Comparison of ENCODE assay signal across 11 cellular contexts in genomic region chr2:97718942-97719341, GRCh38. TPM values are rescaled to one million over a fixed set of nuclear protein-coding genes. Genes with fewer than 3 reads are reported as not detected.
DNase-seq lines count a peak whose midpoint lies in the region; ATAC-seq and TF ChIP-seq lines count a peak whose summit lies in the region.
"Had no signal": no experiment of that assay in that cellular context is flagged by ENCODE, and none has a peak within 500 bp of the region (broad histone marks: within the 10 kb centered on the region; RNA-seq: fewer than 3 reads in every experiment).

No MANE protein-coding gene starts in this region.

- no peaks in the 10 kb centered on the region for H3K9me3 ChIP-seq in neutrophil
- H3K9me3 ChIP-seq: breast epithelium, esophagus muscularis mucosa, SJSA1 had no signal

- peaks cover 4% of the 10 kb centered on the region for H3K27me3 ChIP-seq in neutrophil

- ATAC-seq in GM18502 (IDR thresholded peaks at IDR 0.05; ENCODE audit: poor library complexity, unreplicated experiment), result peak; percentile 18
- peak; percentile 18 for ATAC-seq in HG03175 (IDR thresholded peaks at IDR 0.05; ENCODE audit: unreplicated experiment)
- ATAC-seq in HG02588 (IDR thresholded peaks at IDR 0.05; ENCODE audit: unreplicated experiment), result no peak
- ATAC-seq in HG03521 (IDR thresholded peaks at IDR 0.05; ENCODE audit: unreplicated experiment), result no peak

- H3K36me3 ChIP-seq in neutrophil, result no peaks in the 10 kb centered on the region
- H3K36me3 ChIP-seq: breast epithelium, esophagus muscularis mucosa, SJSA1 had no signal

- H3K36me3 Mint-ChIP-seq in activated T-helper 1 cell treated with anti-CD3 and anti-CD28 coated beads, Interleukin-12 subunit alpha, Interleukin-12 subunit beta, Interleukin-2, Interleukin-4 antibody, amounts not matched to agents 30 ng/mL and 10 ng/mL and 1 ng/mL, durations not matched to agents 14 hours and 24 hours and 36 hours (ENCODE audit: low read depth), result peaks cover 66% of the 10 kb centered on the region

- DNase-seq in activated T-helper 1 cell treated with anti-CD3 and anti-CD28 coated beads, Interleukin-12 subunit alpha, Interleukin-12 subunit beta, Interleukin-2, Interleukin-4 antibody, amounts not matched to agents 30 ng/mL and 10 ng/mL and 1 ng/mL, durations not matched to agents 14 hours and 24 hours and 36 hours (ENCODE audit: low spot score), result no peak
- DNase-seq in NCI-H2227 treated with DMSO at 0.1 percent for 48 hours (lab: John Stamatoyannopoulos, UW), result no peak
- DNase-seq: NCI-H510A treated with DMSO at 0.1 percent for 48 hours had no signal

- peaks cover 66% of the 10 kb centered on the region for H3K4me1 Mint-ChIP-seq in activated T-helper 1 cell treated with anti-CD3 and anti-CD28 coated beads, Interleukin-12 subunit alpha, Interleukin-12 subunit beta, Interleukin-2, Interleukin-4 antibody, amounts not matched to agents 30 ng/mL and 10 ng/mL and 1 ng/mL, durations not matched to agents 14 hours and 24 hours and 36 hours (ENCODE audit: low read depth)

- TF ChIP-seq CTCF in neutrophil (IDR thresholded peaks at IDR 0.05), result no peak

- peak overlapping the region; percentile 93 for H3K27ac Mint-ChIP-seq in activated T-helper 1 cell treated with anti-CD3 and anti-CD28 coated beads, Interleukin-12 subunit alpha, Interleukin-12 subunit beta, Interleukin-2, Interleukin-4 antibody, amounts not matched to agents 30 ng/mL and 10 ng/mL and 1 ng/mL, durations not matched to agents 14 hours and 24 hours and 36 hours

- H3K27ac ChIP-seq in neutrophil, result peak overlapping the region; percentile 56
- H3K27ac ChIP-seq: breast epithelium, esophagus muscularis mucosa, SJSA1 had no signal

- peaks cover 19 to 22% of the 10 kb centered on the region in 2 experiments for H3K4me1 ChIP-seq in neutrophil (ENCODE audit: control insufficient read depth in 1 of 2, insufficient read depth in 1 of 2, low read depth in 1 of 2, low read length in 1 of 2)
- H3K4me1 ChIP-seq: breast epithelium, esophagus muscularis mucosa, SJSA1 had no signal

- no peaks in the 10 kb centered on the region for H3K27me3 Mint-ChIP-seq in activated T-helper 1 cell treated with anti-CD3 and anti-CD28 coated beads, Interleukin-12 subunit alpha, Interleukin-12 subunit beta, Interleukin-2, Interleukin-4 antibody, amounts not matched to agents 30 ng/mL and 10 ng/mL and 1 ng/mL, durations not matched to agents 14 hours and 24 hours and 36 hours (ENCODE audit: insufficient read depth)

- intact Hi-C loops in activated T-helper 1 cell treated with anti-CD3 and anti-CD28 coated beads, Interleukin-12 subunit alpha, Interleukin-12 subunit beta, Interleukin-2, Interleukin-4 antibody, amounts not matched to agents 30 ng/mL and 10 ng/mL and 1 ng/mL, durations not matched to agents 14 hours and 24 hours and 36 hours (cut with micrococcal nuclease), result loop anchor here (2.0 kb wide), 2 partner anchors 26 to 50 kb away; no protein-coding TSS in a partner anchor

- H3K9me3 Mint-ChIP-seq in activated T-helper 1 cell treated with anti-CD3 and anti-CD28 coated beads, Interleukin-12 subunit alpha, Interleukin-12 subunit beta, Interleukin-2, Interleukin-4 antibody, amounts not matched to agents 30 ng/mL and 10 ng/mL and 1 ng/mL, durations not matched to agents 14 hours and 24 hours and 36 hours, result no peaks in the 10 kb centered on the region

- peak overlapping the region; percentile 17 to 32 for H3K4me3 ChIP-seq in neutrophil (ENCODE audit: low read depth in 1 of 2, low read length in 1 of 2)
- H3K4me3 ChIP-seq: breast epithelium, esophagus muscularis mucosa, SJSA1 had no signal

- peak overlapping the region; percentile 94 for H3K4me3 Mint-ChIP-seq in activated T-helper 1 cell treated with anti-CD3 and anti-CD28 coated beads, Interleukin-12 subunit alpha, Interleukin-12 subunit beta, Interleukin-2, Interleukin-4 antibody, amounts not matched to agents 30 ng/mL and 10 ng/mL and 1 ng/mL, durations not matched to agents 14 hours and 24 hours and 36 hours

RNA-seq across cellular contexts. Expression of gene ZAP70, which starts 5.6 kb away (rescaled TPM):
- 302 and 313 TPM in 2 replicates for total RNA-seq in activated T-helper 1 cell treated with anti-CD3 and anti-CD28 coated beads, Interleukin-12 subunit alpha, Interleukin-12 subunit beta, Interleukin-2, Interleukin-4 antibody, amounts not matched to agents 30 ng/mL and 10 ng/mL and 1 ng/mL, durations not matched to agents 14 hours and 24 hours and 36 hours
- total RNA-seq: SJSA1 had no signal

RNA-seq across cellular contexts. Expression of gene C2orf92, which starts 49.4 kb away (rescaled TPM):
- 16.1 and 17.2 TPM in 2 replicates for total RNA-seq in activated T-helper 1 cell treated with anti-CD3 and anti-CD28 coated beads, Interleukin-12 subunit alpha, Interleukin-12 subunit beta, Interleukin-2, Interleukin-4 antibody, amounts not matched to agents 30 ng/mL and 10 ng/mL and 1 ng/mL, durations not matched to agents 14 hours and 24 hours and 36 hours

RNA-seq across cellular contexts. Expression of gene ACTR1B, which starts 55.1 kb away (rescaled TPM):
- 101 and 102 TPM in 2 replicates for total RNA-seq in activated T-helper 1 cell treated with anti-CD3 and anti-CD28 coated beads, Interleukin-12 subunit alpha, Interleukin-12 subunit beta, Interleukin-2, Interleukin-4 antibody, amounts not matched to agents 30 ng/mL and 10 ng/mL and 1 ng/mL, durations not matched to agents 14 hours and 24 hours and 36 hours

Comparison
In these comparisons a context has a peak if more than half of its experiments do, and no peak if none do; other contexts are left out.
1. ATAC-seq: peak in GM18502 (single experiment) and HG03175 (single experiment); none in HG02588 (single experiment) and HG03521 (single experiment).